Comparison of ENCODE assay signal across 24 cellular contexts in genomic region chr19:28044477-28044876, GRCh38.
"Had no signal": no experiment of that assay in that cellular context is flagged by ENCODE, and none has a peak within 500 bp of the region (broad histone marks: within the 10 kb centered on the region; RNA-seq: fewer than 3 reads in every experiment).

No MANE protein-coding gene starts in this region.

- H3K4me3 ChIP-seq: stomach, suprapubic skin, testis, thoracic aorta, thyroid gland, tibial artery, tibial nerve, transverse colon, upper lobe of left lung, upper lobe of right lung, uterus, vagina had no signal

- H3K27ac ChIP-seq: stomach, suprapubic skin, testis, thoracic aorta, thyroid gland, tibial artery, tibial nerve, transverse colon, upper lobe of left lung, upper lobe of right lung, uterus, vagina had no signal

- H3K4me1 ChIP-seq: stomach, suprapubic skin, testis, thyroid gland, tibial artery, tibial nerve, transverse colon, upper lobe of left lung, upper lobe of right lung, uterus, vagina had no signal

- H3K9me3 ChIP-seq: suprapubic skin, testis, thoracic aorta, thyroid gland, transverse colon, upper lobe of right lung, uterus, vagina had no signal

- H3K27me3 ChIP-seq: stomach, suprapubic skin, testis, thyroid gland, tibial artery, tibial nerve, transverse colon, upper lobe of left lung, upper lobe of right lung, uterus, vagina had no signal

- H3K36me3 ChIP-seq: stomach, suprapubic skin, thoracic aorta, thyroid gland, tibial artery, tibial nerve, transverse colon, upper lobe of left lung, upper lobe of right lung, uterus, vagina had no signal

- DNase-seq: stimulated activated CD4-positive, alpha-beta T cell treated with anti-CD3 and anti-CD28 coated beads, Interleukin-2, amount 100 ng/mL, for 48 hours; stimulated activated CD4-positive, alpha-beta T cell treated with anti-CD3 and anti-CD28 coated beads, Interleukin-4, amount 100 ng/mL, for 1 hour; stimulated activated CD4-positive, alpha-beta T cell treated with anti-CD3 and anti-CD28 coated beads, Interleukin-4, amount 100 ng/mL, for 24 hours; stimulated activated CD4-positive, alpha-beta T cell treated with anti-CD3 and anti-CD28 coated beads, Interleukin-4, amount 100 ng/mL, for 4 hours; stimulated activated CD8-positive, alpha-beta memory T cell treated with anti-CD3 and anti-CD28 coated beads, Interleukin-4, amount 100 ng/mL, for 48 hours; stimulated activated naive B cell treated with anti-CD40 and anti-IgM and Interleukin-4, amounts not matched to agents 10 μg/mL and 1 μg/mL and 100 μg/mL, for 72 hours; stimulated activated naive CD4-positive, alpha-beta T cell; stimulated activated naive CD4-positive, alpha-beta T cell treated with Interleukin-2 at 50 U/mL for 16 hours; stimulated activated naive CD8-positive, alpha-beta T cell treated with anti-CD3 and anti-CD28 coated beads, Interleukin-15, amount 100 ng/mL, for 72 hours; stimulated activated naive CD8-positive, alpha-beta T cell treated with anti-CD3 and anti-CD28 coated beads, Interleukin-15, Interleukin-2, amounts not matched to agents 100 U/mL and 50 U/mL, for 24 hours; stomach; substantia nigra; testis; thyroid gland; tibial artery; transverse colon; trophoblast cell; upper lobe of left lung; upper lobe of right lung; uterus had no signal
